ENCODE assay signal across 1 cellular context in the genomic region with DNA sequence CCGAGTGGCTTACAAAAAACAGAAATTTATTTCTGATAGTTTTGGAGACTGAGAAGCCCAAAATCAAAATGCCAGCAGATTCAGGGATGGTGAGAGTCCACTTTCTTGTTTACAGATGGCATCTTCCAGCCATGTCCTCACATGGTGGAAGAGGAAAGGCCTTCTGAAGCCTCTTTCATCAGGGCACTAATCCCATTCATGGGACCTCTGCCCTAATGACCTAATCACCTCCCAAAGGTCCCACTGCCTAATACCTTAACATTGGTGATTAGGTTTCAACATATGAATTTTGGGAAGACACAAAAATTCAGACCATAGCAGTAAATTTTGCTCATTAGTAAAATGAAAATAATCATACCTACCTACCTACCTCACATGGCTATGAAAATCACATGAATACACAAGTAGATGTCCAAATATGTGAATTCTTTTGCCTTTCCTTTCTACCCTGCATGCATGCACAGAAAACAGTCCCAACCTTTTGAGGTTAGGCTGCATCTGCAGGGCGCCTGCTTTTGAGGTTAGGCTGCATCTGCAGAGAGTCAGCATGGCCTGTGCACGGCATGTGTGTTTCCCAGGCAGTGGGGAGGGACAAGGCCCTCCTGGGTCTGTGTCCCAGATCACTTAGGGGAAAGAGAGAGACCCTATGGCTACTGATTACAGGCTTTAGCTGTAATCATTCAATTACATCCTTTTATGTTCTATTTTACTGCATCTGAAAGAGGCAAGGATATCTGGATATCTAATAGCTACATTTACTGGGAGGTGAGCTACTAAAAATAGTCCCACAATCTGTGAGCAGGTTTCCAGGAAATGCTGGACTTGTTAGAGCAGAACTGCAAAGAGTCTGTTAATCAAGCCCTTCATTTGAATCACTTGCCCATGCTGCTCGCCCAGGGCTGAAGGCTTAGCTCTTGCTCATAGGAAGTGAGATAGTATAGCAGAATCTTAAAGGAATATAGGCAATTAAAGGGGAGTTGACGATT.
TF ChIP-seq lines count a peak whose summit lies in the region.

No MANE protein-coding gene starts in this region.

TF ChIP-seq in SK-N-SH, 30 proteins besides CTCF, POLR2A, EP300 and RAD21 (continued from another document):
- TF ChIP-seq, protein P1, sequence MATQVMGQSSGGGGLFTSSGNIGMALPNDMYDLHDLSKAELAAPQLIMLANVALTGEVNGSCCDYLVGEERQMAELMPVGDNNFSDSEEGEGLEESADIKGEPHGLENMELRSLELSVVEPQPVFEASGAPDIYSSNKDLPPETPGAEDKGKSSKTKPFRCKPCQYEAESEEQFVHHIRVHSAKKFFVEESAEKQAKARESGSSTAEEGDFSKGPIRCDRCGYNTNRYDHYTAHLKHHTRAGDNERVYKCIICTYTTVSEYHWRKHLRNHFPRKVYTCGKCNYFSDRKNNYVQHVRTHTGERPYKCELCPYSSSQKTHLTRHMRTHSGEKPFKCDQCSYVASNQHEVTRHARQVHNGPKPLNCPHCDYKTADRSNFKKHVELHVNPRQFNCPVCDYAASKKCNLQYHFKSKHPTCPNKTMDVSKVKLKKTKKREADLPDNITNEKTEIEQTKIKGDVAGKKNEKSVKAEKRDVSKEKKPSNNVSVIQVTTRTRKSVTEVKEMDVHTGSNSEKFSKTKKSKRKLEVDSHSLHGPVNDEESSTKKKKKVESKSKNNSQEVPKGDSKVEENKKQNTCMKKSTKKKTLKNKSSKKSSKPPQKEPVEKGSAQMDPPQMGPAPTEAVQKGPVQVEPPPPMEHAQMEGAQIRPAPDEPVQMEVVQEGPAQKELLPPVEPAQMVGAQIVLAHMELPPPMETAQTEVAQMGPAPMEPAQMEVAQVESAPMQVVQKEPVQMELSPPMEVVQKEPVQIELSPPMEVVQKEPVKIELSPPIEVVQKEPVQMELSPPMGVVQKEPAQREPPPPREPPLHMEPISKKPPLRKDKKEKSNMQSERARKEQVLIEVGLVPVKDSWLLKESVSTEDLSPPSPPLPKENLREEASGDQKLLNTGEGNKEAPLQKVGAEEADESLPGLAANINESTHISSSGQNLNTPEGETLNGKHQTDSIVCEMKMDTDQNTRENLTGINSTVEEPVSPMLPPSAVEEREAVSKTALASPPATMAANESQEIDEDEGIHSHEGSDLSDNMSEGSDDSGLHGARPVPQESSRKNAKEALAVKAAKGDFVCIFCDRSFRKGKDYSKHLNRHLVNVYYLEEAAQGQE (IDR thresholded peaks at IDR 0.05; ENCODE audit: low read depth, low read length) = peak; percentile 14; the same call in 1 of the 2 replicates
- TF ChIP-seq YY1 (IDR thresholded peaks at IDR 0.05; ENCODE audit: low read depth) = no peak
- peak; percentile 20; the same call in 1 of the 2 replicates for TF ChIP-seq RXRA (IDR thresholded peaks at IDR 0.05; ENCODE audit: borderline replicate concordance, low read depth)
- TF ChIP-seq FOXJ3 (CRISPR knock-in tag; IDR thresholded peaks at IDR 0.05) = peak; percentile 36; the same call in 1 of the 2 replicates
- no peak; the same call in 1 of the 2 replicates for TF ChIP-seq FOXM1 (IDR thresholded peaks at IDR 0.05; ENCODE audit: low read depth)
- peak; percentile 29; the same call in 1 of the 2 replicates for TF ChIP-seq SIN3A (IDR thresholded peaks at IDR 0.05; ENCODE audit: borderline replicate concordance, low read depth, low read length)
- TF ChIP-seq POLR2AphosphoS5 (IDR thresholded peaks at IDR 0.05; ENCODE audit: low read depth, low read length) = peak; percentile 66
- TF ChIP-seq MXI1 (IDR thresholded peaks at IDR 0.05; ENCODE audit: low read depth, low read length) = peak; percentile 78; the same call in 1 of the 2 replicates
- peak; percentile 35 for TF ChIP-seq JUND (IDR thresholded peaks at IDR 0.05)
- TF ChIP-seq CHD2 (IDR thresholded peaks at IDR 0.05; ENCODE audit: low read length, partially characterized antibody) = peak; percentile 7
- TF ChIP-seq NRF1 (IDR thresholded peaks at IDR 0.05; ENCODE audit: low read depth, low read length) = no peak
- no peak for TF ChIP-seq RFX5 (IDR thresholded peaks at IDR 0.05; ENCODE audit: low read length)
- no peak; the same call in 1 of the 2 replicates for TF ChIP-seq ELF1 (IDR thresholded peaks at IDR 0.05)
- TF ChIP-seq, protein P2, sequence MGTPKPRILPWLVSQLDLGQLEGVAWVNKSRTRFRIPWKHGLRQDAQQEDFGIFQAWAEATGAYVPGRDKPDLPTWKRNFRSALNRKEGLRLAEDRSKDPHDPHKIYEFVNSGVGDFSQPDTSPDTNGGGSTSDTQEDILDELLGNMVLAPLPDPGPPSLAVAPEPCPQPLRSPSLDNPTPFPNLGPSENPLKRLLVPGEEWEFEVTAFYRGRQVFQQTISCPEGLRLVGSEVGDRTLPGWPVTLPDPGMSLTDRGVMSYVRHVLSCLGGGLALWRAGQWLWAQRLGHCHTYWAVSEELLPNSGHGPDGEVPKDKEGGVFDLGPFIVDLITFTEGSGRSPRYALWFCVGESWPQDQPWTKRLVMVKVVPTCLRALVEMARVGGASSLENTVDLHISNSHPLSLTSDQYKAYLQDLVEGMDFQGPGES (IDR thresholded peaks at IDR 0.05; ENCODE audit: low read depth, low read length) = no peak
- TF ChIP-seq NFIC (IDR thresholded peaks at IDR 0.05; ENCODE audit: borderline replicate concordance) = no peak
- TF ChIP-seq RCOR1 (IDR thresholded peaks at IDR 0.05; ENCODE audit: low read length) = peak; percentile 62; the same call in 1 of the 2 replicates
- no peak for TF ChIP-seq GABPA (IDR thresholded peaks at IDR 0.05; ENCODE audit: low read depth)
- peak; percentile 72 for TF ChIP-seq GATA2 (CRISPR knock-in tag; IDR thresholded peaks at IDR 0.05)
- TF ChIP-seq MEF2A (IDR thresholded peaks at IDR 0.05; ENCODE audit: borderline replicate concordance, low read depth) = peak; percentile 87
- TF ChIP-seq, protein P3, sequence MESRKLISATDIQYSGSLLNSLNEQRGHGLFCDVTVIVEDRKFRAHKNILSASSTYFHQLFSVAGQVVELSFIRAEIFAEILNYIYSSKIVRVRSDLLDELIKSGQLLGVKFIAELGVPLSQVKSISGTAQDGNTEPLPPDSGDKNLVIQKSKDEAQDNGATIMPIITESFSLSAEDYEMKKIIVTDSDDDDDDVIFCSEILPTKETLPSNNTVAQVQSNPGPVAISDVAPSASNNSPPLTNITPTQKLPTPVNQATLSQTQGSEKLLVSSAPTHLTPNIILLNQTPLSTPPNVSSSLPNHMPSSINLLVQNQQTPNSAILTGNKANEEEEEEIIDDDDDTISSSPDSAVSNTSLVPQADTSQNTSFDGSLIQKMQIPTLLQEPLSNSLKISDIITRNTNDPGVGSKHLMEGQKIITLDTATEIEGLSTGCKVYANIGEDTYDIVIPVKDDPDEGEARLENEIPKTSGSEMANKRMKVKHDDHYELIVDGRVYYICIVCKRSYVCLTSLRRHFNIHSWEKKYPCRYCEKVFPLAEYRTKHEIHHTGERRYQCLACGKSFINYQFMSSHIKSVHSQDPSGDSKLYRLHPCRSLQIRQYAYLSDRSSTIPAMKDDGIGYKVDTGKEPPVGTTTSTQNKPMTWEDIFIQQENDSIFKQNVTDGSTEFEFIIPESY (IDR thresholded peaks at IDR 0.05; ENCODE audit: borderline replicate concordance, low read depth) = no peak
- no peak for TF ChIP-seq USF1 (IDR thresholded peaks at IDR 0.05; ENCODE audit: borderline replicate concordance, low read depth)
- TF ChIP-seq, protein P4, sequence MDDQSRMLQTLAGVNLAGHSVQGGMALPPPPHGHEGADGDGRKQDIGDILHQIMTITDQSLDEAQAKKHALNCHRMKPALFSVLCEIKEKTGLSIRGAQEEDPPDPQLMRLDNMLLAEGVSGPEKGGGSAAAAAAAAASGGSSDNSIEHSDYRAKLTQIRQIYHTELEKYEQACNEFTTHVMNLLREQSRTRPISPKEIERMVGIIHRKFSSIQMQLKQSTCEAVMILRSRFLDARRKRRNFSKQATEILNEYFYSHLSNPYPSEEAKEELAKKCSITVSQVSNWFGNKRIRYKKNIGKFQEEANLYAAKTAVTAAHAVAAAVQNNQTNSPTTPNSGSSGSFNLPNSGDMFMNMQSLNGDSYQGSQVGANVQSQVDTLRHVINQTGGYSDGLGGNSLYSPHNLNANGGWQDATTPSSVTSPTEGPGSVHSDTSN (IDR thresholded peaks at IDR 0.05) = peak; percentile 51; the same call in 1 of the 2 replicates
- no peak for TF ChIP-seq SMC3 (IDR thresholded peaks at IDR 0.05; ENCODE audit: low read depth, low read length)
